ENCODE assay signal across 1 cellular context in the genomic region with DNA sequence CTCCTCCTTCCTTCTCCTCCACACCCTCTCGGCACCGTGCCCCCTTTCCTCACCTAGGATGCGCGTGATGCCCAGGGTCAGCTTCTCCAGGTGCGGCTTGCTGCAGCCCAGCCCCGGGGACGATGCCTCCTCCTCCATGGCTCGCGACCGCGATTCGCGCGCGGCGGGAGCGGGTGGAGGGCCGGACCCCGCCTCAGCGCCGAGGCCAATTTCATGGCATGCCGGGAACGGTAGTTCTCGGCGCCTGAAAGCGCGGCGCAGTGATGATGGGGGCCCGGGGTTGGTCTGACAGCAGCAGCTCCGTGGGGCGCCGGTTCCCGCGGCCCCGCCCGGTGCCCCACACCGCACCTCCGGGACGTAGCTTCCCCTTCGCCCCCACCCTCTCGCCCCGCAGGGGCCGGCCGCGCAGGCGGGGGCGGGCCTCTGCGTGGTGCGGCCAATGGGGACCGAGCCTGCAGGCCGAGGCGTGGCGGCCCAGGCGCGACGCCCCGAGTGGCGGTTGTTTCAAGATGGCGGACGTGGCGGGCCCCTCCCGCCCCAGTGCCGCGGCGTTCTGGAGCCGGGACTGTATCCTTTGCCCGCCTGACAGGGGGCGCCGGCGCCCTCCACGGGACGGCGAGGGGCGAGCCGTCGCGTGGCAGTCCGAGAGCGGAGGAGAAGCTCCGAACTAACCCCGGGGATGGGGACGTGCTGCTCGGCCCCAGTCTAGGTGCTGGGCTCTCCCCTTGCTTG.
TF ChIP-seq lines count a peak whose summit lies in the region.

A gene (plus strand): TSS at position 498 of the 732 bp plus-strand sequence. CDS start 12 bp downstream, at position 510.
A gene with protein sequence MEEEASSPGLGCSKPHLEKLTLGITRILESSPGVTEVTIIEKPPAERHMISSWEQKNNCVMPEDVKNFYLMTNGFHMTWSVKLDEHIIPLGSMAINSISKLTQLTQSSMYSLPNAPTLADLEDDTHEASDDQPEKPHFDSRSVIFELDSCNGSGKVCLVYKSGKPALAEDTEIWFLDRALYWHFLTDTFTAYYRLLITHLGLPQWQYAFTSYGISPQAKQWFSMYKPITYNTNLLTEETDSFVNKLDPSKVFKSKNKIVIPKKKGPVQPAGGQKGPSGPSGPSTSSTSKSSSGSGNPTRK (minus strand): TSS at position 373 of the 732 bp plus-strand sequence. CDS start 235 bp downstream, at position 138.

TF ChIP-seq in HepG2, 621 proteins besides CTCF, POLR2A, EP300 and RAD21 (continued from another document and continues in another):
- TF ChIP-seq, protein P1, sequence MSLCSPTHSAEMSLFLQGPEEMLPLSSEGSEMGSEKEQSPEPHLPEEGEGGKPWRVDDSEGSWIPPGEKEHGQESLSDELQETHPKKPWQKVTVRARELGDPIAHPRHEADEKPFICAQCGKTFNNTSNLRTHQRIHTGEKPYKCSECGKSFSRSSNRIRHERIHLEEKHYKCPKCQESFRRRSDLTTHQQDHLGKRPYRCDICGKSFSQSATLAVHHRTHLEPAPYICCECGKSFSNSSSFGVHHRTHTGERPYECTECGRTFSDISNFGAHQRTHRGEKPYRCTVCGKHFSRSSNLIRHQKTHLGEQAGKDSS (CRISPR knock-in tag; IDR thresholded peaks at IDR 0.05; ENCODE audit: borderline replicate concordance, low read depth), result no peak
- TF ChIP-seq ZNF205 (CRISPR knock-in tag; IDR thresholded peaks at IDR 0.05), result peak; percentile 33; the same call in 1 of the 2 replicates
- no peak for TF ChIP-seq U2AF2 (IDR thresholded peaks at IDR 0.05; ENCODE audit: low read depth, low read length)
- TF ChIP-seq, protein P2, sequence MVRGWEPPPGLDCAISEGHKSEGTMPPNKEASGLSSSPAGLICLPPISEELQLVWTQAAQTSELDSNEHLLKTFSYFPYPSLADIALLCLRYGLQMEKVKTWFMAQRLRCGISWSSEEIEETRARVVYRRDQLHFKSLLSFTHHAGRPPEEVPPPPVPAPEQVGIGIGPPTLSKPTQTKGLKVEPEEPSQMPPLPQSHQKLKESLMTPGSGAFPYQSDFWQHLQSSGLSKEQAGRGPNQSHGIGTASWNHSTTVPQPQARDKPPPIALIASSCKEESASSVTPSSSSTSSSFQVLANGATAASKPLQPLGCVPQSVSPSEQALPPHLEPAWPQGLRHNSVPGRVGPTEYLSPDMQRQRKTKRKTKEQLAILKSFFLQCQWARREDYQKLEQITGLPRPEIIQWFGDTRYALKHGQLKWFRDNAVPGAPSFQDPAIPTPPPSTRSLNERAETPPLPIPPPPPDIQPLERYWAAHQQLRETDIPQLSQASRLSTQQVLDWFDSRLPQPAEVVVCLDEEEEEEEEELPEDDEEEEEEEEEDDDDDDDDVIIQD (CRISPR knock-in tag; IDR thresholded peaks at IDR 0.05; ENCODE audit: low read depth), result no peak
- peak; percentile 24; the same call in 1 of the 2 replicates for TF ChIP-seq SATB2 (CRISPR knock-in tag; IDR thresholded peaks at IDR 0.05)
- TF ChIP-seq, protein P3, sequence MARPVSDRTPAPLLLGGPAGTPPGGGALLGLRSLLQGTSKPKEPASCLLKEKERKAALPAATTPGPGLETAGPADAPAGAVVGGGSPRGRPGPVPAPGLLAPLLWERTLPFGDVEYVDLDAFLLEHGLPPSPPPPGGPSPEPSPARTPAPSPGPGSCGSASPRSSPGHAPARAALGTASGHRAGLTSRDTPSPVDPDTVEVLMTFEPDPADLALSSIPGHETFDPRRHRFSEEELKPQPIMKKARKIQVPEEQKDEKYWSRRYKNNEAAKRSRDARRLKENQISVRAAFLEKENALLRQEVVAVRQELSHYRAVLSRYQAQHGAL (CRISPR knock-in tag; IDR thresholded peaks at IDR 0.05; ENCODE audit: not compliant biosample characterization), result no peak
- TF ChIP-seq KLF16 (CRISPR knock-in tag; IDR thresholded peaks at IDR 0.05), result 0 out of 4 replicates have a peak, but pooled peaks of 1 of the 2 experiments have one; percentile 49
- 0 out of 2 replicates have a peak, but pooled peaks have one; percentile 65 for TF ChIP-seq ZNF772 (CRISPR knock-in tag; IDR thresholded peaks at IDR 0.05)
- TF ChIP-seq ZNF354B (CRISPR knock-in tag; IDR thresholded peaks at IDR 0.05), result no peak
- peak; percentile 49; the same call in 1 of the 2 replicates for TF ChIP-seq FOXK1 (CRISPR knock-in tag; IDR thresholded peaks at IDR 0.05; ENCODE audit: borderline replicate concordance, low read depth)
- TF ChIP-seq, protein P4, sequence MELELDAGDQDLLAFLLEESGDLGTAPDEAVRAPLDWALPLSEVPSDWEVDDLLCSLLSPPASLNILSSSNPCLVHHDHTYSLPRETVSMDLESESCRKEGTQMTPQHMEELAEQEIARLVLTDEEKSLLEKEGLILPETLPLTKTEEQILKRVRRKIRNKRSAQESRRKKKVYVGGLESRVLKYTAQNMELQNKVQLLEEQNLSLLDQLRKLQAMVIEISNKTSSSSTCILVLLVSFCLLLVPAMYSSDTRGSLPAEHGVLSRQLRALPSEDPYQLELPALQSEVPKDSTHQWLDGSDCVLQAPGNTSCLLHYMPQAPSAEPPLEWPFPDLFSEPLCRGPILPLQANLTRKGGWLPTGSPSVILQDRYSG (CRISPR knock-in tag; IDR thresholded peaks at IDR 0.05), result no peak
- TF ChIP-seq ESRRA (CRISPR knock-in tag; IDR thresholded peaks at IDR 0.05; ENCODE audit: low read depth), result 0 out of 2 replicates have a peak, but pooled peaks have one; percentile 9
- TF ChIP-seq, protein P5, sequence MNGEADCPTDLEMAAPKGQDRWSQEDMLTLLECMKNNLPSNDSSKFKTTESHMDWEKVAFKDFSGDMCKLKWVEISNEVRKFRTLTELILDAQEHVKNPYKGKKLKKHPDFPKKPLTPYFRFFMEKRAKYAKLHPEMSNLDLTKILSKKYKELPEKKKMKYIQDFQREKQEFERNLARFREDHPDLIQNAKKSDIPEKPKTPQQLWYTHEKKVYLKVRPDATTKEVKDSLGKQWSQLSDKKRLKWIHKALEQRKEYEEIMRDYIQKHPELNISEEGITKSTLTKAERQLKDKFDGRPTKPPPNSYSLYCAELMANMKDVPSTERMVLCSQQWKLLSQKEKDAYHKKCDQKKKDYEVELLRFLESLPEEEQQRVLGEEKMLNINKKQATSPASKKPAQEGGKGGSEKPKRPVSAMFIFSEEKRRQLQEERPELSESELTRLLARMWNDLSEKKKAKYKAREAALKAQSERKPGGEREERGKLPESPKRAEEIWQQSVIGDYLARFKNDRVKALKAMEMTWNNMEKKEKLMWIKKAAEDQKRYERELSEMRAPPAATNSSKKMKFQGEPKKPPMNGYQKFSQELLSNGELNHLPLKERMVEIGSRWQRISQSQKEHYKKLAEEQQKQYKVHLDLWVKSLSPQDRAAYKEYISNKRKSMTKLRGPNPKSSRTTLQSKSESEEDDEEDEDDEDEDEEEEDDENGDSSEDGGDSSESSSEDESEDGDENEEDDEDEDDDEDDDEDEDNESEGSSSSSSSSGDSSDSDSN (CRISPR knock-in tag; IDR thresholded peaks at IDR 0.05), result peak; percentile 61
- no peak for TF ChIP-seq MBD4 (IDR thresholded peaks at IDR 0.05; ENCODE audit: borderline replicate concordance, low read length)
- peak; percentile 42; the same call in 1 of the 2 replicates for TF ChIP-seq ZNF546 (CRISPR knock-in tag; conservative IDR thresholded peaks at IDR 0.05)
- no peak for TF ChIP-seq RORA (CRISPR knock-in tag; IDR thresholded peaks at IDR 0.05)
- peak; percentile 62 for TF ChIP-seq HNRNPLL (IDR thresholded peaks at IDR 0.05; ENCODE audit: low read depth, low read length, poor library complexity, severe bottlenecking)
- peak; percentile 47 for TF ChIP-seq PHF5A (CRISPR knock-in tag; IDR thresholded peaks at IDR 0.05; ENCODE audit: low read depth, unreplicated experiment)
- TF ChIP-seq RBM39 (IDR thresholded peaks at IDR 0.05; ENCODE audit: low read depth, low read length, poor library complexity, severe bottlenecking), result peak; percentile 38
- TF ChIP-seq XRCC5 (optimal IDR thresholded peaks at IDR 0.05; ENCODE audit: low read length), result peak; percentile 48
- TF ChIP-seq, protein P6, sequence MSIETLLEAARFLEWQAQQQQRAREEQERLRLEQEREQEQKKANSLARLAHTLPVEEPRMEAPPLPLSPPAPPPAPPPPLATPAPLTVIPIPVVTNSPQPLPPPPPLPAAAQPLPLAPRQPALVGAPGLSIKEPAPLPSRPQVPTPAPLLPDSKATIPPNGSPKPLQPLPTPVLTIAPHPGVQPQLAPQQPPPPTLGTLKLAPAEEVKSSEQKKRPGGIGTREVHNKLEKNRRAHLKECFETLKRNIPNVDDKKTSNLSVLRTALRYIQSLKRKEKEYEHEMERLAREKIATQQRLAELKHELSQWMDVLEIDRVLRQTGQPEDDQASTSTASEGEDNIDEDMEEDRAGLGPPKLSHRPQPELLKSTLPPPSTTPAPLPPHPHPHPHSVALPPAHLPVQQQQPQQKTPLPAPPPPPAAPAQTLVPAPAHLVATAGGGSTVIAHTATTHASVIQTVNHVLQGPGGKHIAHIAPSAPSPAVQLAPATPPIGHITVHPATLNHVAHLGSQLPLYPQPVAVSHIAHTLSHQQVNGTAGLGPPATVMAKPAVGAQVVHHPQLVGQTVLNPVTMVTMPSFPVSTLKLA (IDR thresholded peaks at IDR 0.05), result no peak
- TF ChIP-seq, protein P7, sequence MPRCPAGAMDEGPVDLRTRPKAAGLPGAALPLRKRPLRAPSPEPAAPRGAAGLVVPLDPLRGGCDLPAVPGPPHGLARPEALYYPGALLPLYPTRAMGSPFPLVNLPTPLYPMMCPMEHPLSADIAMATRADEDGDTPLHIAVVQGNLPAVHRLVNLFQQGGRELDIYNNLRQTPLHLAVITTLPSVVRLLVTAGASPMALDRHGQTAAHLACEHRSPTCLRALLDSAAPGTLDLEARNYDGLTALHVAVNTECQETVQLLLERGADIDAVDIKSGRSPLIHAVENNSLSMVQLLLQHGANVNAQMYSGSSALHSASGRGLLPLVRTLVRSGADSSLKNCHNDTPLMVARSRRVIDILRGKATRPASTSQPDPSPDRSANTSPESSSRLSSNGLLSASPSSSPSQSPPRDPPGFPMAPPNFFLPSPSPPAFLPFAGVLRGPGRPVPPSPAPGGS (CRISPR knock-in tag; IDR thresholded peaks at IDR 0.05), result peak; percentile 39; the same call in 1 of the 2 replicates
- TF ChIP-seq PPARG (CRISPR knock-in tag; conservative IDR thresholded peaks at IDR 0.05), result peak; percentile 38; the same call in 1 of the 2 replicates
- no peak for TF ChIP-seq FLYWCH1 (CRISPR knock-in tag; IDR thresholded peaks at IDR 0.05)
- TF ChIP-seq ZNF230 (CRISPR knock-in tag; IDR thresholded peaks at IDR 0.05), result no peak; the same call in 1 of the 2 replicates
- TF ChIP-seq ONECUT2 (CRISPR knock-in tag; IDR thresholded peaks at IDR 0.05), result peak; percentile 2; the same call in 1 of the 2 replicates
- TF ChIP-seq, protein P8, sequence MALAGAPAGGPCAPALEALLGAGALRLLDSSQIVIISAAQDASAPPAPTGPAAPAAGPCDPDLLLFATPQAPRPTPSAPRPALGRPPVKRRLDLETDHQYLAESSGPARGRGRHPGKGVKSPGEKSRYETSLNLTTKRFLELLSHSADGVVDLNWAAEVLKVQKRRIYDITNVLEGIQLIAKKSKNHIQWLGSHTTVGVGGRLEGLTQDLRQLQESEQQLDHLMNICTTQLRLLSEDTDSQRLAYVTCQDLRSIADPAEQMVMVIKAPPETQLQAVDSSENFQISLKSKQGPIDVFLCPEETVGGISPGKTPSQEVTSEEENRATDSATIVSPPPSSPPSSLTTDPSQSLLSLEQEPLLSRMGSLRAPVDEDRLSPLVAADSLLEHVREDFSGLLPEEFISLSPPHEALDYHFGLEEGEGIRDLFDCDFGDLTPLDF (CRISPR knock-in tag; IDR thresholded peaks at IDR 0.05), result peak; percentile 36
- TF ChIP-seq ZNF446 (CRISPR knock-in tag; IDR thresholded peaks at IDR 0.05), result 0 out of 2 replicates have a peak, but pooled peaks have one; percentile 30
- TF ChIP-seq THAP11 (CRISPR knock-in tag; IDR thresholded peaks at IDR 0.05), result peak; percentile 96
- TF ChIP-seq ZBTB20 (CRISPR knock-in tag; IDR thresholded peaks at IDR 0.05; ENCODE audit: borderline replicate concordance, low read depth), result no peak
- no peak for TF ChIP-seq TSC22D2 (CRISPR knock-in tag; IDR thresholded peaks at IDR 0.05; ENCODE audit: borderline replicate concordance)
- TF ChIP-seq, protein P9, sequence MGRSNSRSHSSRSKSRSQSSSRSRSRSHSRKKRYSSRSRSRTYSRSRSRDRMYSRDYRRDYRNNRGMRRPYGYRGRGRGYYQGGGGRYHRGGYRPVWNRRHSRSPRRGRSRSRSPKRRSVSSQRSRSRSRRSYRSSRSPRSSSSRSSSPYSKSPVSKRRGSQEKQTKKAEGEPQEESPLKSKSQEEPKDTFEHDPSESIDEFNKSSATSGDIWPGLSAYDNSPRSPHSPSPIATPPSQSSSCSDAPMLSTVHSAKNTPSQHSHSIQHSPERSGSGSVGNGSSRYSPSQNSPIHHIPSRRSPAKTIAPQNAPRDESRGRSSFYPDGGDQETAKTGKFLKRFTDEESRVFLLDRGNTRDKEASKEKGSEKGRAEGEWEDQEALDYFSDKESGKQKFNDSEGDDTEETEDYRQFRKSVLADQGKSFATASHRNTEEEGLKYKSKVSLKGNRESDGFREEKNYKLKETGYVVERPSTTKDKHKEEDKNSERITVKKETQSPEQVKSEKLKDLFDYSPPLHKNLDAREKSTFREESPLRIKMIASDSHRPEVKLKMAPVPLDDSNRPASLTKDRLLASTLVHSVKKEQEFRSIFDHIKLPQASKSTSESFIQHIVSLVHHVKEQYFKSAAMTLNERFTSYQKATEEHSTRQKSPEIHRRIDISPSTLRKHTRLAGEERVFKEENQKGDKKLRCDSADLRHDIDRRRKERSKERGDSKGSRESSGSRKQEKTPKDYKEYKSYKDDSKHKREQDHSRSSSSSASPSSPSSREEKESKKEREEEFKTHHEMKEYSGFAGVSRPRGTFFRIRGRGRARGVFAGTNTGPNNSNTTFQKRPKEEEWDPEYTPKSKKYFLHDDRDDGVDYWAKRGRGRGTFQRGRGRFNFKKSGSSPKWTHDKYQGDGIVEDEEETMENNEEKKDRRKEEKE (IDR thresholded peaks at IDR 0.05), result no peak
- TF ChIP-seq ZNF558 (CRISPR knock-in tag; IDR thresholded peaks at IDR 0.05; ENCODE audit: borderline replicate concordance), result peak; percentile 84; the same call in 1 of the 2 replicates
- no peak for TF ChIP-seq SOX13 (IDR thresholded peaks at IDR 0.05)
- TF ChIP-seq SOX13 (CRISPR knock-in tag; conservative IDR thresholded peaks at IDR 0.05 in 1 of 2, IDR thresholded peaks at IDR 0.05 in 1 of 2), result 0 out of 4 replicates have a peak, but pooled peaks of 1 of the 2 experiments have one; percentile 20
- TF ChIP-seq CREM (IDR thresholded peaks at IDR 0.05), result no peak; the same call in 1 of the 2 replicates
- no peak for TF ChIP-seq CREM (CRISPR knock-in tag; IDR thresholded peaks at IDR 0.05)
